ENCODE assay signal across 2 cellular contexts in the genomic region with DNA sequence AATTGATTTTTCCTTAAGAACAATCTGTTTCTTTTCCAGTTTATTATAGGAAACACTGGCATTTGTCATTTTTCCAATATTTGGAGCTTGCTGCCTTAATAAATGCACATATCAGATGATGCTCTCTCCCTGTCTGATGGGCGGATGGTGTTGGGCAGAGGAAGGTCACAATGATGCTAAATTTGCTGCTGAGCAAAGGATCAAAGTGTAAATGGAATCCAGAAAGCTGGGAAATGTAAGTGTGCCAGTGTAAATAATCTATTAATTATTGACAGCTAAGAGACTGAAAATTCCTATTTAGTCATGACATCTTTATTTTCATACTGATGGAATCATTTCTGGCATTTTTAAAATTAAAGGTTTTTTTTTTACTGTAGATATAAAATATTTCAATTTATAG.
TF ChIP-seq lines count a peak whose summit lies in the region.

No MANE protein-coding gene starts in this region.

TF ChIP-seq in liver, 16 proteins besides CTCF, POLR2A, EP300 and RAD21 (continued from another document):
- TF ChIP-seq, protein P1, sequence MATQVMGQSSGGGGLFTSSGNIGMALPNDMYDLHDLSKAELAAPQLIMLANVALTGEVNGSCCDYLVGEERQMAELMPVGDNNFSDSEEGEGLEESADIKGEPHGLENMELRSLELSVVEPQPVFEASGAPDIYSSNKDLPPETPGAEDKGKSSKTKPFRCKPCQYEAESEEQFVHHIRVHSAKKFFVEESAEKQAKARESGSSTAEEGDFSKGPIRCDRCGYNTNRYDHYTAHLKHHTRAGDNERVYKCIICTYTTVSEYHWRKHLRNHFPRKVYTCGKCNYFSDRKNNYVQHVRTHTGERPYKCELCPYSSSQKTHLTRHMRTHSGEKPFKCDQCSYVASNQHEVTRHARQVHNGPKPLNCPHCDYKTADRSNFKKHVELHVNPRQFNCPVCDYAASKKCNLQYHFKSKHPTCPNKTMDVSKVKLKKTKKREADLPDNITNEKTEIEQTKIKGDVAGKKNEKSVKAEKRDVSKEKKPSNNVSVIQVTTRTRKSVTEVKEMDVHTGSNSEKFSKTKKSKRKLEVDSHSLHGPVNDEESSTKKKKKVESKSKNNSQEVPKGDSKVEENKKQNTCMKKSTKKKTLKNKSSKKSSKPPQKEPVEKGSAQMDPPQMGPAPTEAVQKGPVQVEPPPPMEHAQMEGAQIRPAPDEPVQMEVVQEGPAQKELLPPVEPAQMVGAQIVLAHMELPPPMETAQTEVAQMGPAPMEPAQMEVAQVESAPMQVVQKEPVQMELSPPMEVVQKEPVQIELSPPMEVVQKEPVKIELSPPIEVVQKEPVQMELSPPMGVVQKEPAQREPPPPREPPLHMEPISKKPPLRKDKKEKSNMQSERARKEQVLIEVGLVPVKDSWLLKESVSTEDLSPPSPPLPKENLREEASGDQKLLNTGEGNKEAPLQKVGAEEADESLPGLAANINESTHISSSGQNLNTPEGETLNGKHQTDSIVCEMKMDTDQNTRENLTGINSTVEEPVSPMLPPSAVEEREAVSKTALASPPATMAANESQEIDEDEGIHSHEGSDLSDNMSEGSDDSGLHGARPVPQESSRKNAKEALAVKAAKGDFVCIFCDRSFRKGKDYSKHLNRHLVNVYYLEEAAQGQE (IDR thresholded peaks at IDR 0.05), result no peak
- TF ChIP-seq RXRA (IDR thresholded peaks at IDR 0.05) (peak; percentile 10 to 53), NR2F2 (IDR thresholded peaks at IDR 0.05) (no peak), HNF4G (IDR thresholded peaks at IDR 0.05) (no peak), HNF4A (conservative IDR thresholded peaks at IDR 0.05) (peak; percentile 71 to 73), SP1 (IDR thresholded peaks at IDR 0.05) (peak; percentile 43), JUND (IDR thresholded peaks at IDR 0.05) (peak; percentile 20 to 22), GABPA (IDR thresholded peaks at IDR 0.05 in 1 of 2, conservative IDR thresholded peaks at IDR 0.05 in 1 of 2) (no peak), YY1 (IDR thresholded peaks at IDR 0.05) (peak; percentile 42)
- TF ChIP-seq, protein P2, sequence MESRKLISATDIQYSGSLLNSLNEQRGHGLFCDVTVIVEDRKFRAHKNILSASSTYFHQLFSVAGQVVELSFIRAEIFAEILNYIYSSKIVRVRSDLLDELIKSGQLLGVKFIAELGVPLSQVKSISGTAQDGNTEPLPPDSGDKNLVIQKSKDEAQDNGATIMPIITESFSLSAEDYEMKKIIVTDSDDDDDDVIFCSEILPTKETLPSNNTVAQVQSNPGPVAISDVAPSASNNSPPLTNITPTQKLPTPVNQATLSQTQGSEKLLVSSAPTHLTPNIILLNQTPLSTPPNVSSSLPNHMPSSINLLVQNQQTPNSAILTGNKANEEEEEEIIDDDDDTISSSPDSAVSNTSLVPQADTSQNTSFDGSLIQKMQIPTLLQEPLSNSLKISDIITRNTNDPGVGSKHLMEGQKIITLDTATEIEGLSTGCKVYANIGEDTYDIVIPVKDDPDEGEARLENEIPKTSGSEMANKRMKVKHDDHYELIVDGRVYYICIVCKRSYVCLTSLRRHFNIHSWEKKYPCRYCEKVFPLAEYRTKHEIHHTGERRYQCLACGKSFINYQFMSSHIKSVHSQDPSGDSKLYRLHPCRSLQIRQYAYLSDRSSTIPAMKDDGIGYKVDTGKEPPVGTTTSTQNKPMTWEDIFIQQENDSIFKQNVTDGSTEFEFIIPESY (IDR thresholded peaks at IDR 0.05), result peak; percentile 33
- TF ChIP-seq, protein P3, sequence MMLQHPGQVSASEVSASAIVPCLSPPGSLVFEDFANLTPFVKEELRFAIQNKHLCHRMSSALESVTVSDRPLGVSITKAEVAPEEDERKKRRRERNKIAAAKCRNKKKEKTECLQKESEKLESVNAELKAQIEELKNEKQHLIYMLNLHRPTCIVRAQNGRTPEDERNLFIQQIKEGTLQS (IDR thresholded peaks at IDR 0.05), result no peak

TF ChIP-seq in HepG2, 621 proteins besides CTCF, POLR2A, EP300 and RAD21 (continued from another document):
- TF ChIP-seq SIX4 (CRISPR knock-in tag; IDR thresholded peaks at IDR 0.05), result no peak
- no peak for TF ChIP-seq POGZ (CRISPR knock-in tag; IDR thresholded peaks at IDR 0.05)
- no peak for TF ChIP-seq RFX1 (IDR thresholded peaks at IDR 0.05)
- no peak for TF ChIP-seq MTF1 (CRISPR knock-in tag; IDR thresholded peaks at IDR 0.05)
